9 cellular contexts compared by ENCODE assay signal in genomic region chr1:53890522-53890941, GRCh38. TPM values are rescaled to one million over a fixed set of nuclear protein-coding genes. Genes with fewer than 3 reads are reported as not detected.
DNase-seq lines count a peak whose midpoint lies in the region; TF ChIP-seq lines count a peak whose summit lies in the region.
"Had no signal": no experiment of that assay in that cellular context is flagged by ENCODE, and none has a peak within 500 bp of the region (broad histone marks: within the 10 kb centered on the region; RNA-seq: fewer than 3 reads in every experiment).

No MANE protein-coding gene starts in this region.

- no peak for TF ChIP-seq CTCF in esophagus squamous epithelium (IDR thresholded peaks at IDR 0.05)

- H3K4me1 ChIP-seq in esophagus squamous epithelium, result peaks cover 4 to 44% (median 9%) of the 10 kb centered on the region in 3 donors

- H3K9me3 ChIP-seq in SK-N-MC (ENCODE audit: low read depth, low read length) (no peaks in the 10 kb centered on the region), esophagus squamous epithelium (no peaks in the 10 kb centered on the region)

- peak overlapping the region; percentile 98 for H3K4me3 ChIP-seq in SK-N-MC
- peak overlapping the region; percentile 70 to 97 (median 82) for H3K4me3 ChIP-seq in esophagus squamous epithelium

- intact Hi-C loops in esophagus squamous epithelium (cut with DNase I), result no loop called here
- intact Hi-C loops in posterior cingulate gyrus (cut with DNase I), result no loop called here

- DNase-seq in DMS53 (lab: John Stamatoyannopoulos, UW) (peak; percentile 53), DMS53 treated with DMSO at 0.1 percent for 48 hours (lab: John Stamatoyannopoulos, UW; ENCODE audit: unreplicated experiment) (no peak), SK-N-MC (ENCODE audit: low read depth, low spot score) (no peak), esophagus squamous epithelium (lab: John Stamatoyannopoulos, UW) (no peak), posterior cingulate gyrus (no peak), NCI-H446 treated with DMSO at 0.1 percent for 48 hours (lab: John Stamatoyannopoulos, UW) (no peak), NCI-H128 (lab: John Stamatoyannopoulos, UW; ENCODE audit: unreplicated experiment) (no peak)
- DNase-seq in stimulated activated CD4-positive, alpha-beta T cell treated with anti-CD3 and anti-CD28 coated beads, Interleukin-2, amount 100 ng/mL, for 24 hours, result peak; percentile 19 to 25

- no peak for TF ChIP-seq POLR2A in esophagus squamous epithelium (IDR thresholded peaks at IDR 0.05)

- H3K27ac ChIP-seq in SK-N-MC (no peak overlapping the region), esophagus squamous epithelium (peak overlapping the region; percentile 84 to 92 (median 88))

- WGBS in esophagus squamous epithelium, 2 donors, result 52 to 62% methylated on average over 6 to 7 of the region's 7 CpGs

- no peaks in the 10 kb centered on the region for H3K27me3 ChIP-seq in esophagus squamous epithelium

- no peaks in the 10 kb centered on the region for H3K36me3 ChIP-seq in SK-N-MC (ENCODE audit: insufficient read depth, low read length)
- peaks cover 0 to 25% (median 4%) of the 10 kb centered on the region in 3 donors for H3K36me3 ChIP-seq in esophagus squamous epithelium

- no peak overlapping the region for H3K9ac ChIP-seq in SK-N-MC (ENCODE audit: insufficient read length)

RNA-seq across cellular contexts. Expression of gene YIPF1, which starts 0.9 kb away (rescaled TPM):
- 10 to 100 TPM; 15.8 to 25.3 (median 17.0) TPM for total RNA-seq in esophagus squamous epithelium

RNA-seq across cellular contexts. Expression of gene DIO1, which starts 3.5 kb away (rescaled TPM):
- total RNA-seq in esophagus squamous epithelium, result not detected
- total RNA-seq: HT1080 had no signal

RNA-seq across cellular contexts. Expression of gene NDC1, which starts 52.4 kb away (rescaled TPM):
- 10 to 100 TPM in 3 of 4 donors, 1 to 10 TPM in 1; 7.2 to 29.1 (median 21.0) TPM for total RNA-seq in esophagus squamous epithelium

RNA-seq across cellular contexts. Expression of gene IFT25, which starts 55.0 kb away (rescaled TPM):
- 10 to 100 TPM; 11.7 to 24.6 (median 17.1) TPM for total RNA-seq in esophagus squamous epithelium

RNA-seq across cellular contexts. Expression of gene LRRC42, which starts 55.6 kb away (rescaled TPM):
- total RNA-seq in esophagus squamous epithelium, result 10 to 100 TPM; 18.7 to 24.3 (median 23.3) TPM

Comparison
In these comparisons a context has a peak if more than half of its experiments do, and no peak if none do; other contexts are left out.
1. DNase-seq: peak in DMS53 (single experiment) and stimulated activated CD4-positive, alpha-beta T cell treated with anti-CD3 and anti-CD28 coated beads, Interleukin-2, amount 100 ng/mL, for 24 hours (2 of 2); none in DMS53 treated with DMSO at 0.1 percent for 48 hours (single experiment), SK-N-MC (single experiment), esophagus squamous epithelium (single experiment), posterior cingulate gyrus (0 of 10), NCI-H446 treated with DMSO at 0.1 percent for 48 hours (single experiment) and NCI-H128 (single experiment).